In genomic region chr2:120305296-120305695, GRCh38 we compare ENCODE assay signal across 1 cellular context.
TF ChIP-seq lines count a peak whose summit lies in the region.

No MANE protein-coding gene starts in this region.

TF ChIP-seq in GM12878, 131 proteins besides CTCF, POLR2A, EP300 and RAD21 (continued from another document):
- TF ChIP-seq USF2 (IDR thresholded peaks at IDR 0.05; ENCODE audit: borderline replicate concordance, low read depth, low read length) (no peak), BCL11A (IDR thresholded peaks at IDR 0.05; ENCODE audit: low read depth, low read length) (no peak), MTA2 (IDR thresholded peaks at IDR 0.05; ENCODE audit: low read depth) (no peak), E2F8 (IDR thresholded peaks at IDR 0.05; ENCODE audit: low read depth, partially characterized antibody) (no peak), CHD2 (IDR thresholded peaks at IDR 0.05; ENCODE audit: borderline replicate concordance, low read depth, low read length) (no peak), DPF2 (IDR thresholded peaks at IDR 0.05) (no peak), ZNF622 (IDR thresholded peaks at IDR 0.05) (no peak), ESRRA (IDR thresholded peaks at IDR 0.05; ENCODE audit: low read length) (no peak), EGR1 (IDR thresholded peaks at IDR 0.05; ENCODE audit: borderline replicate concordance in 1 of 2, low read depth in 2 of 2, low read length in 2 of 2) (no peak), JUND (IDR thresholded peaks at IDR 0.05; ENCODE audit: low read depth, low read length) (no peak), BHLHE40 (IDR thresholded peaks at IDR 0.05; ENCODE audit: borderline replicate concordance in 1 of 2, low read depth in 2 of 2, low read length in 1 of 2) (no peak), GABPA (IDR thresholded peaks at IDR 0.05; ENCODE audit: low read depth) (no peak), IRF4 (IDR thresholded peaks at IDR 0.05; ENCODE audit: low read depth, low read length) (no peak), WRNIP1 (IDR thresholded peaks at IDR 0.05; ENCODE audit: borderline replicate concordance, low read depth, low read length) (no peak), IKZF2 (IDR thresholded peaks at IDR 0.05) (no peak), TARDBP (IDR thresholded peaks at IDR 0.05; ENCODE audit: borderline replicate concordance) (no peak), ZNF592 (IDR thresholded peaks at IDR 0.05) (no peak)
TF ChIP-seq in GM12878: peak in this region for 0.
